22 cellular contexts compared by ENCODE assay signal in the genomic region with DNA sequence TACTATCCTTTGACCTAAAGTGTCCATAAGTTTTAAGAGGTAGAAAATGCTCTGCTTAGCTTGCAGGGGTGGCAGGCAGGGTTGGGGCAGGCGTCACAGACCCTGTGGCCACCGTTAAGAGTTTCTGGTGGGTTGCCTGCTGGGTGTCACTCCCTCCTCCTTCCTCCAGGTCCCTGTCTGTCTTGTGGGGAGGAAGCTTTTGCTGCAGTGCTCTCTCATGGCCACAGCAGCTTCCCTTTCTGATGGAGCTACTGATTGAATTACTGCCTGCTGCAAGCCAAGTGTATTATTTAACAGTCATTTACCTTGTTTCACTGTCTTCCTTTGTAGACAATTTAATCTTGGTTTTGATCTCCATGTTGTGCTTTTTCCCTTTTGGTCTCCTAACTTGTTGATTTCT.
"Had no signal": no experiment of that assay in that cellular context is flagged by ENCODE, and none has a peak within 500 bp of the region (broad histone marks: within the 10 kb centered on the region; RNA-seq: fewer than 3 reads in every experiment).

No MANE protein-coding gene starts in this region.

- H3K4me3 ChIP-seq: adrenal gland, breast epithelium, coronary artery, ovary, psoas muscle, tibial artery had no signal

- H3K9me3 Mint-ChIP-seq: activated naive CD4-positive, alpha-beta T cell treated with anti-CD3 and anti-CD28 coated beads, Interleukin-2, amount 50 U/mL, for 72 hours; activated T-helper 1 cell treated with anti-CD3 and anti-CD28 coated beads, Interleukin-12 subunit alpha, Interleukin-12 subunit beta, Interleukin-2, Interleukin-4 antibody, amounts not matched to agents 30 ng/mL and 10 ng/mL and 1 ng/mL, durations not matched to agents 14 hours and 24 hours and 36 hours; naive thymus-derived CD8-positive, alpha-beta T cell had no signal

- H3K27ac ChIP-seq: adrenal gland, breast epithelium, coronary artery, ovary, psoas muscle, tibial artery, WERI-Rb-1 had no signal

- H3K4me3 Mint-ChIP-seq: activated T-helper 1 cell treated with anti-CD3 and anti-CD28 coated beads, Interleukin-12 subunit alpha, Interleukin-12 subunit beta, Interleukin-2, Interleukin-4 antibody, amounts not matched to agents 30 ng/mL and 10 ng/mL and 1 ng/mL, durations not matched to agents 14 hours and 24 hours and 36 hours; naive thymus-derived CD8-positive, alpha-beta T cell had no signal

- ATAC-seq: activated naive CD4-positive, alpha-beta T cell treated with anti-CD3 and anti-CD28 coated beads, Interleukin-2, amount 50 U/mL, for 72 hours; left ventricle myocardium superior; naive thymus-derived CD8-positive, alpha-beta T cell; psoas muscle; right cardiac atrium; stimulated activated naive CD8-positive, alpha-beta T cell treated with anti-CD3 and anti-CD28 coated beads, Interleukin-15, Interleukin-2, amounts not matched to agents 100 U/mL and 50 U/mL, for 24 hours had no signal

- H3K9me3 ChIP-seq: adrenal gland, breast epithelium, ovary, psoas muscle, tibial artery had no signal

- FAIRE-seq: astrocyte, frontal cortex, urothelium cell line had no signal

- H3K36me3 ChIP-seq: adrenal gland, breast epithelium, ovary, tibial artery, WERI-Rb-1 had no signal

- H3K36me3 Mint-ChIP-seq: activated naive CD4-positive, alpha-beta T cell treated with anti-CD3 and anti-CD28 coated beads, Interleukin-2, amount 50 U/mL, for 72 hours; naive thymus-derived CD8-positive, alpha-beta T cell had no signal

- DNase-seq: activated CD4-positive, alpha-beta T cell treated with anti-CD3 and anti-CD28 coated beads, Interleukin-2, amount 50 U/mL, for 4 hours; activated gamma-delta T cell treated with Interleukin-2 at 50 U/mL for 16 hours; adrenal gland; kidney glomerular epithelial cell; left ventricle myocardium superior; naive thymus-derived CD8-positive, alpha-beta T cell; ovary; psoas muscle; right cardiac atrium; stimulated activated CD4-positive, alpha-beta T cell treated with anti-CD3 and anti-CD28 coated beads, Interleukin-2, amount 100 ng/mL, for 24 hours; stimulated activated naive CD8-positive, alpha-beta T cell treated with anti-CD3 and anti-CD28 coated beads, Interleukin-15, Interleukin-2, amounts not matched to agents 100 U/mL and 50 U/mL, for 24 hours; substantia nigra; T1000; tibial artery; WERI-Rb-1 had no signal

- H3K27me3 ChIP-seq: adrenal gland, breast epithelium, ovary, tibial artery had no signal

- H3K4me1 ChIP-seq: adrenal gland, breast epithelium, psoas muscle, tibial artery had no signal

- H3K27ac Mint-ChIP-seq: activated naive CD4-positive, alpha-beta T cell treated with anti-CD3 and anti-CD28 coated beads, Interleukin-2, amount 50 U/mL, for 72 hours; activated T-helper 1 cell treated with anti-CD3 and anti-CD28 coated beads, Interleukin-12 subunit alpha, Interleukin-12 subunit beta, Interleukin-2, Interleukin-4 antibody, amounts not matched to agents 30 ng/mL and 10 ng/mL and 1 ng/mL, durations not matched to agents 14 hours and 24 hours and 36 hours had no signal
